ENCODE assay signal across 2 cellular contexts in the genomic region with DNA sequence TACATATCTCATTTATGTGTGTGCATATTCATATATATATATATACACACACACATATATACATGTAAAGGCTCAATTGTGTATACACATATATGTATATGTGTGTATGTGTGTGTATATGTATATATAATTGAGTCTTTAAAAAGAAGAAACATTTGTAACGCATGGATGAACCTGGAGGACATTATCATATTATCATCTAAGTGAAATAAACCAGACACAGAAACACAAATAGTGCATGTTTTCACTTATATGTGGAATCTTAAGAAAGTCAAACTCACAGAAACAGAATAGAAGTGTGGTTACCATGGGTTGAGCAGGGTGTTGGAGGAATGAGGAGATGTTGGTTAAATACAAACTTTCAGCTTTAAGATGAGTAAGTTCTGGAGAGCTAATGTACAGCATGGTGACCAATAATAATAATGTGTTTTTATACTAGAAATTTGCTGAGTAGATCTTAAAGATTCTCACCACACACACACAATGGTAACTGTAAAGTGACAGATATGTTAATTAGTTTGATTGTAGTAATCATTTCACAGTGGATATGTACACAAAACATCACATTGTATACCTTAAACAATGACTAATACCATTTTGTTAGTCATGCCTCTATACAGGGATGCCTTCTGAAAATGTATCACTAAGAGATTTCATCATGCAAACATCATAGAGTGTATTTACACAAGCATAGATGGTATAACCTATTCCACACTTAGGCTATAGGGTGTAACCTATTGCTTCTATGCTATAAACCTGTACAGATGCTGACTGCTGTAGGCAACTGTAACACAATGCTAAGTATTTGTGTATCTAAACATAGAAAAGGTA.
A peak's percentile ranks its signal among the peaks of the same experiment; 100 is the strongest.
TF ChIP-seq lines count a peak whose summit lies in the region.

No MANE protein-coding gene starts in this region.

TF ChIP-seq in HepG2, 621 proteins besides CTCF, POLR2A, EP300 and RAD21 (continued from another document):
- TF ChIP-seq GATAD2A (CRISPR knock-in tag; IDR thresholded peaks at IDR 0.05) (0 out of 2 replicates have a peak, but pooled peaks have one; percentile 24), JDP2 (CRISPR knock-in tag; IDR thresholded peaks at IDR 0.05; ENCODE audit: borderline replicate concordance) (no peak), FOXA3 (CRISPR knock-in tag; IDR thresholded peaks at IDR 0.05) (peak; percentile 60; the same call in 1 of the 2 replicates), KDM3A (CRISPR knock-in tag; IDR thresholded peaks at IDR 0.05; ENCODE audit: low read depth) (no peak), CEBPG (CRISPR knock-in tag; IDR thresholded peaks at IDR 0.05) (0 out of 2 replicates have a peak, but pooled peaks have one; percentile 5), CEBPB (IDR thresholded peaks at IDR 0.05; ENCODE audit: borderline replicate concordance, low read depth, low read length) (peak; percentile 16; the same call in 1 of the 2 replicates), TBX3 (IDR thresholded peaks at IDR 0.05; ENCODE audit: borderline replicate concordance) (peak; percentile 26; the same call in 1 of the 2 replicates), TCF7L2 (IDR thresholded peaks at IDR 0.05; ENCODE audit: low read depth, low read length) (no peak), SOX5 (CRISPR knock-in tag; IDR thresholded peaks at IDR 0.05; ENCODE audit: borderline replicate concordance) (peak; percentile 19; the same call in 1 of the 2 replicates)
- TF ChIP-seq, protein P1, sequence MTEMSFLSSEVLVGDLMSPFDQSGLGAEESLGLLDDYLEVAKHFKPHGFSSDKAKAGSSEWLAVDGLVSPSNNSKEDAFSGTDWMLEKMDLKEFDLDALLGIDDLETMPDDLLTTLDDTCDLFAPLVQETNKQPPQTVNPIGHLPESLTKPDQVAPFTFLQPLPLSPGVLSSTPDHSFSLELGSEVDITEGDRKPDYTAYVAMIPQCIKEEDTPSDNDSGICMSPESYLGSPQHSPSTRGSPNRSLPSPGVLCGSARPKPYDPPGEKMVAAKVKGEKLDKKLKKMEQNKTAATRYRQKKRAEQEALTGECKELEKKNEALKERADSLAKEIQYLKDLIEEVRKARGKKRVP (CRISPR knock-in tag; IDR thresholded peaks at IDR 0.05) = peak in 1 of 2 experiments; percentile 94; a peak in 2 of 4 replicates
- TF ChIP-seq, protein P2, sequence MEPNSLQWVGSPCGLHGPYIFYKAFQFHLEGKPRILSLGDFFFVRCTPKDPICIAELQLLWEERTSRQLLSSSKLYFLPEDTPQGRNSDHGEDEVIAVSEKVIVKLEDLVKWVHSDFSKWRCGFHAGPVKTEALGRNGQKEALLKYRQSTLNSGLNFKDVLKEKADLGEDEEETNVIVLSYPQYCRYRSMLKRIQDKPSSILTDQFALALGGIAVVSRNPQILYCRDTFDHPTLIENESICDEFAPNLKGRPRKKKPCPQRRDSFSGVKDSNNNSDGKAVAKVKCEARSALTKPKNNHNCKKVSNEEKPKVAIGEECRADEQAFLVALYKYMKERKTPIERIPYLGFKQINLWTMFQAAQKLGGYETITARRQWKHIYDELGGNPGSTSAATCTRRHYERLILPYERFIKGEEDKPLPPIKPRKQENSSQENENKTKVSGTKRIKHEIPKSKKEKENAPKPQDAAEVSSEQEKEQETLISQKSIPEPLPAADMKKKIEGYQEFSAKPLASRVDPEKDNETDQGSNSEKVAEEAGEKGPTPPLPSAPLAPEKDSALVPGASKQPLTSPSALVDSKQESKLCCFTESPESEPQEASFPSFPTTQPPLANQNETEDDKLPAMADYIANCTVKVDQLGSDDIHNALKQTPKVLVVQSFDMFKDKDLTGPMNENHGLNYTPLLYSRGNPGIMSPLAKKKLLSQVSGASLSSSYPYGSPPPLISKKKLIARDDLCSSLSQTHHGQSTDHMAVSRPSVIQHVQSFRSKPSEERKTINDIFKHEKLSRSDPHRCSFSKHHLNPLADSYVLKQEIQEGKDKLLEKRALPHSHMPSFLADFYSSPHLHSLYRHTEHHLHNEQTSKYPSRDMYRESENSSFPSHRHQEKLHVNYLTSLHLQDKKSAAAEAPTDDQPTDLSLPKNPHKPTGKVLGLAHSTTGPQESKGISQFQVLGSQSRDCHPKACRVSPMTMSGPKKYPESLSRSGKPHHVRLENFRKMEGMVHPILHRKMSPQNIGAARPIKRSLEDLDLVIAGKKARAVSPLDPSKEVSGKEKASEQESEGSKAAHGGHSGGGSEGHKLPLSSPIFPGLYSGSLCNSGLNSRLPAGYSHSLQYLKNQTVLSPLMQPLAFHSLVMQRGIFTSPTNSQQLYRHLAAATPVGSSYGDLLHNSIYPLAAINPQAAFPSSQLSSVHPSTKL (CRISPR knock-in tag; IDR thresholded peaks at IDR 0.05) = peak; percentile 17; the same call in 1 of the 2 replicates
- TF ChIP-seq, protein P3, sequence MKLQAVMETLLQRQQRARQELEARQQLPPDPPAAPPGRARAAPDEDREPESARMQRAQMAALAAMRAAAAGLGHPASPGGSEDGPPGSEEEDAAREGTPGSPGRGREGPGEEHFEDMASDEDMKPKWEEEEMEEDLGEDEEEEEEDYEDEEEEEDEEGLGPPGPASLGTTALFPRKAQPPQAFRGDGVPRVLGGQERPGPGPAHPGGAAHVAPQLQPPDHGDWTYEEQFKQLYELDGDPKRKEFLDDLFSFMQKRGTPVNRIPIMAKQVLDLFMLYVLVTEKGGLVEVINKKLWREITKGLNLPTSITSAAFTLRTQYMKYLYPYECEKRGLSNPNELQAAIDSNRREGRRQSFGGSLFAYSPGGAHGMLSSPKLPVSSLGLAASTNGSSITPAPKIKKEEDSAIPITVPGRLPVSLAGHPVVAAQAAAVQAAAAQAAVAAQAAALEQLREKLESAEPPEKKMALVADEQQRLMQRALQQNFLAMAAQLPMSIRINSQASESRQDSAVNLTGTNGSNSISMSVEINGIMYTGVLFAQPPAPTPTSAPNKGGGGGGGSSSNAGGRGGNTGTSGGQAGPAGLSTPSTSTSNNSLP (IDR thresholded peaks at IDR 0.05; ENCODE audit: low read depth, low read length) = 0 out of 2 replicates have a peak, but pooled peaks have one; percentile 25

TF ChIP-seq in GM23338, 12 proteins besides CTCF, POLR2A, EP300 and RAD21:
- TF ChIP-seq CREB1 (CRISPR knock-in tag; IDR thresholded peaks at IDR 0.05; ENCODE audit: low read depth) (no peak), STAT1 (IDR thresholded peaks at IDR 0.05; ENCODE audit: unreplicated experiment) (no peak), ZNF114 (CRISPR knock-in tag; IDR thresholded peaks at IDR 0.05) (no peak), ZNF331 (CRISPR knock-in tag; IDR thresholded peaks at IDR 0.05; ENCODE audit: low read depth) (no peak), POLR2AphosphoS5 (IDR thresholded peaks at IDR 0.05; ENCODE audit: low read depth) (no peak)
- TF ChIP-seq, protein P4, sequence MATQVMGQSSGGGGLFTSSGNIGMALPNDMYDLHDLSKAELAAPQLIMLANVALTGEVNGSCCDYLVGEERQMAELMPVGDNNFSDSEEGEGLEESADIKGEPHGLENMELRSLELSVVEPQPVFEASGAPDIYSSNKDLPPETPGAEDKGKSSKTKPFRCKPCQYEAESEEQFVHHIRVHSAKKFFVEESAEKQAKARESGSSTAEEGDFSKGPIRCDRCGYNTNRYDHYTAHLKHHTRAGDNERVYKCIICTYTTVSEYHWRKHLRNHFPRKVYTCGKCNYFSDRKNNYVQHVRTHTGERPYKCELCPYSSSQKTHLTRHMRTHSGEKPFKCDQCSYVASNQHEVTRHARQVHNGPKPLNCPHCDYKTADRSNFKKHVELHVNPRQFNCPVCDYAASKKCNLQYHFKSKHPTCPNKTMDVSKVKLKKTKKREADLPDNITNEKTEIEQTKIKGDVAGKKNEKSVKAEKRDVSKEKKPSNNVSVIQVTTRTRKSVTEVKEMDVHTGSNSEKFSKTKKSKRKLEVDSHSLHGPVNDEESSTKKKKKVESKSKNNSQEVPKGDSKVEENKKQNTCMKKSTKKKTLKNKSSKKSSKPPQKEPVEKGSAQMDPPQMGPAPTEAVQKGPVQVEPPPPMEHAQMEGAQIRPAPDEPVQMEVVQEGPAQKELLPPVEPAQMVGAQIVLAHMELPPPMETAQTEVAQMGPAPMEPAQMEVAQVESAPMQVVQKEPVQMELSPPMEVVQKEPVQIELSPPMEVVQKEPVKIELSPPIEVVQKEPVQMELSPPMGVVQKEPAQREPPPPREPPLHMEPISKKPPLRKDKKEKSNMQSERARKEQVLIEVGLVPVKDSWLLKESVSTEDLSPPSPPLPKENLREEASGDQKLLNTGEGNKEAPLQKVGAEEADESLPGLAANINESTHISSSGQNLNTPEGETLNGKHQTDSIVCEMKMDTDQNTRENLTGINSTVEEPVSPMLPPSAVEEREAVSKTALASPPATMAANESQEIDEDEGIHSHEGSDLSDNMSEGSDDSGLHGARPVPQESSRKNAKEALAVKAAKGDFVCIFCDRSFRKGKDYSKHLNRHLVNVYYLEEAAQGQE (IDR thresholded peaks at IDR 0.05; ENCODE audit: unreplicated experiment) = no peak
